8 cellular contexts compared by ENCODE assay signal in the genomic region with DNA sequence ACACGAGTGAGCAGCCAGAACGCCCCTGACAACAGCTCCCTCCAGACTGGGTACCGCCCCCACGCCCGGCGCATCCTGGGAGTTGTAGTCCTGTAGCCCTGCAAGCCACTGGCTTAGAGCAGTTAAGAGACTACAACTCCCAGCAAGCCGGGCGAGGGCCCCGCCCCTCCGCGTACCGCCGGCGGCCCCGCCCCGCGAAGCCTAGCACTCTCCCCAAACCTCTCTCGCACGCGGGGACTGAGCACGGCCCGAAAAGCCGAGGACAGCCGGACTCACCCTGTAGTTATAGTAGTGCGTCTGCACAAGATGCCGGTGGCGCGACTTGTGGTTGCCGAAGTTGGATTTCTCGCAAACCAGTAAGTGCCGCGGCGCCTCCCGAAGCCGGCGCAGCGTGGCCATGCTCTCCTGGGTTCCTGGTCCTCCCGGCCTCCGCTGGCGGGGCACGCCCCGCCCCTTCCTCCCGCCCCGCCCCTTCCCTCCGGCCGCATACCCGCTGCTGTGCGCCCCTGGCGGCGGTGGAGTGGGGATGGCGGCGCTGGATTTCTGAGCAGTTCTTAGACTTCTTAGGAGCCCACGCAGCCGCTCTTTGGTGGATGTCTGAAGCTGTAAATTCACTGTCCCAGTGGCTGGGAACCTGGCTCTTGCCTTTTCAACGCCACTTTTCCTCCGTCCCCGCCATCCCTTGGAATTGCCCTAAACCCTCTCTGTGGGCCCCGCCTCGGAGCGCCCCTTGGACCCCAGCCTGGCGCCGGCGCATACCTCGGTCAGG. TPM values are rescaled to one million over a fixed set of nuclear protein-coding genes. Genes with fewer than 3 reads are reported as not detected.
DNase-seq lines count a peak whose midpoint lies in the region; ATAC-seq and TF ChIP-seq lines count a peak whose summit lies in the region.

A gene with protein sequence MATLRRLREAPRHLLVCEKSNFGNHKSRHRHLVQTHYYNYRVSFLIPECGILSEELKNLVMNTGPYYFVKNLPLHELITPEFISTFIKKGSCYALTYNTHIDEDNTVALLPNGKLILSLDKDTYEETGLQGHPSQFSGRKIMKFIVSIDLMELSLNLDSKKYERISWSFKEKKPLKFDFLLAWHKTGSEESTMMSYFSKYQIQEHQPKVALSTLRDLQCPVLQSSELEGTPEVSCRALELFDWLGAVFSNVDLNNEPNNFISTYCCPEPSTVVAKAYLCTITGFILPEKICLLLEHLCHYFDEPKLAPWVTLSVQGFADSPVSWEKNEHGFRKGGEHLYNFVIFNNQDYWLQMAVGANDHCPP (minus strand): TSS at position 434 of the 769 bp plus-strand sequence. CDS start 35 bp downstream, at position 399.

- peak; percentile 78 for TF ChIP-seq CTCF in kidney epithelial cell (IDR thresholded peaks at IDR 0.05; ENCODE audit: insufficient read depth, low read length, poor library complexity, severe bottlenecking)

- peak; percentile 98 to 99 for DNase-seq in AML-193 (lab: John Stamatoyannopoulos, UW)
- DNase-seq in NCI-H446 (lab: John Stamatoyannopoulos, UW) = peak; percentile 96 to 97
- peak; percentile 97 for DNase-seq in activated CD4-positive, alpha-beta T cell treated with anti-CD3 and anti-CD28 coated beads for 1 hour
- peak; percentile 96 for DNase-seq in cerebellum (ENCODE audit: low spot score)
- DNase-seq in kidney epithelial cell (ENCODE audit: low read depth) = peak; percentile 83
- DNase-seq in stimulated activated CD4-positive, alpha-beta T cell treated with anti-CD3 and anti-CD28 coated beads, Interleukin-15, amount 100 ng/mL, for 48 hours (ENCODE audit: low read depth in 2 of 2) = peak; percentile 96 to 99

- H3K27me3 ChIP-seq in kidney epithelial cell (ENCODE audit: control insufficient read depth, insufficient read depth, low read length) = no peaks in the 10 kb centered on the region

- peak; percentile 95 for ATAC-seq in GM19035 (IDR thresholded peaks at IDR 0.05; ENCODE audit: unreplicated experiment)
- peak; percentile 91 for ATAC-seq in HG03354 (IDR thresholded peaks at IDR 0.05; ENCODE audit: poor library complexity, severe bottlenecking, unreplicated experiment)

- peak within 1 kb of the TSS; percentile 57 for H3K4me3 ChIP-seq in kidney epithelial cell (ENCODE audit: low read depth, low read length)

- no peaks in the 10 kb centered on the region for H3K36me3 ChIP-seq in kidney epithelial cell (ENCODE audit: control insufficient read depth, insufficient read depth, low read length)

RNA-seq across cellular contexts. Expression of the gene that starts here (rescaled TPM):
- total RNA-seq in cerebellum (10.6 TPM), kidney epithelial cell (10.6 and 16.0 TPM in 2 replicates)

Comparison
In these comparisons a context has a peak if more than half of its experiments do, and no peak if none do; other contexts are left out.
1. Peak in every context shown above with its lines: DNase-seq, ATAC-seq and H3K4me3 ChIP-seq.